In the genomic region with DNA sequence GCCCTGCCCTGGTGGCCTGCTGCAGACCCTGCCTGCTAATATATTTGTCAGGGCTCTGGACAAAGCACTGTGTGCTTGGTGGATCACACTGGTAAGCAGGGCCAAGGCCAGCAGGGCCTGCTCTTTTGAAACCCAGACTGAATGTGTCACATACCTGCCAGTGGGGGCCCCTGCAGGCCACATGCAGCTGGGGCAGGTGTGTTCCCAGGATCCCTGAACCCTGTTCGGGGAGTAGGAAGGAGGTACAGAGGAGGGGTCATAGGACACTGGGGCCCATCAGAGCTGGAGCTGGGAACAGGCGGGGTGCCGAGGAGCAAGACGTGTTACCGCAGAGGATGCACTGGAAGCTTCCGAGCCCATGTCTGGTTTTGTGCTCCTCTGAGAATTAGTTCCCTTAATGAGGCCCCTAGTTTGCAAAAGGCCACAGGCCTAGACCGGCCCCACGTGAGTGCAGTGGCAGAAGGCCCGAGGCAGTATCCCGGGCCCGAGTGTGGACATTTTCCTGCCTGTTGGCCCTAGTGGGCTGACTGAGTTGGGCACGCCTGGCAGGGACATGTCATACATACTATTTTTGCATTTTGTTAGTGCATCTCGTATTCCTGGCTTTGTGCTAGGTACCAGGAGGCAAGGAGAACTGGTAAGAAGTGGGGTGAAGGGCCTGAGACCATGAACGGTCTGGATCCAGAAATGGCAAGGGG, we compare ENCODE assay signal across 23 cellular contexts. TPM values are rescaled to one million over a fixed set of nuclear protein-coding genes. Genes with fewer than 3 reads are reported as not detected.
DNase-seq lines count a peak whose midpoint lies in the region; ATAC-seq and TF ChIP-seq lines count a peak whose summit lies in the region.
"Had no signal": no experiment of that assay in that cellular context is flagged by ENCODE, and none has a peak within 500 bp of the region (broad histone marks: within the 10 kb centered on the region; RNA-seq: fewer than 3 reads in every experiment).

No MANE protein-coding gene starts in this region.

- CTCF ChIA-PET in GM10248 (lab: Yijun Ruan, JAX): interaction anchor here (0.8 to 1.1 kb wide), 2 partner anchors 9 to 36 kb away, joined by 3 read pairs; no protein-coding TSS in a partner anchor

- H3K4me1 ChIP-seq in foreskin keratinocyte: peaks cover 1% of the 10 kb centered on the region
- H3K4me1 ChIP-seq: ascending aorta, tibial artery had no signal

- H3K4me3 ChIP-seq in NB4 (ENCODE audit: low read depth, low read length): no peak overlapping the region
- H3K4me3 ChIP-seq: ascending aorta, dorsolateral prefrontal cortex, heart left ventricle, tibial artery had no signal

- intact Hi-C loops in posterior cingulate gyrus (cut with DNase I): no loop called here

- H3K27ac ChIP-seq in foreskin keratinocyte: no peak overlapping the region
- H3K27ac ChIP-seq: ascending aorta, tibial artery had no signal

- peak; percentile 11 for TF ChIP-seq CTCF in GM13977 (IDR thresholded peaks at IDR 0.05; ENCODE audit: extremely low read depth, insufficient read depth, missing control alignments)
- TF ChIP-seq CTCF in NB4 (IDR thresholded peaks at IDR 0.05; ENCODE audit: low read depth, low read length): no peak
- TF ChIP-seq CTCF in foreskin keratinocyte (conservative IDR thresholded peaks at IDR 0.05): peak; percentile 39
- TF ChIP-seq CTCF in GM10248 (IDR thresholded peaks at IDR 0.05; ENCODE audit: control extremely low read depth, extremely low read depth, low read depth, missing control alignments): no peak

- in situ Hi-C loops in GM13977 (cut with MboI; ENCODE audit: low pct_unique_long_range_greater_than_20kb, low sequenced_read_pairs, unreplicated experiment) (no loop called here), ACHN (cut with HindIII; ENCODE audit: low pct_ligation_motif_present, low pct_unique_long_range_greater_than_20kb, low sequenced_read_pairs) (no loop called here)

- no peak for TF ChIP-seq POLR2A in NB4 (IDR thresholded peaks at IDR 0.05; ENCODE audit: extremely low read depth, insufficient read length)

- ATAC-seq in foreskin keratinocyte (no peak), GM21390 (IDR thresholded peaks at IDR 0.05; ENCODE audit: unreplicated experiment) (no peak)
- ATAC-seq: activated naive CD4-positive, alpha-beta T cell treated with anti-CD3 and anti-CD28 coated beads, Interleukin-2, amount 50 U/mL, for 72 hours; heart left ventricle; naive thymus-derived CD4-positive, alpha-beta T cell had no signal

- H3K27me3 ChIP-seq in foreskin keratinocyte: peaks cover 4% of the 10 kb centered on the region
- H3K27me3 ChIP-seq: ascending aorta, dorsolateral prefrontal cortex had no signal

- DNase-seq in GM13977 (ENCODE audit: low spot score): no peak
- DNase-seq in NB4 (ENCODE audit: low read depth): peak; percentile 19
- no peak for DNase-seq in foreskin keratinocyte
- peak in 6 of 10 donors; percentile 2 to 79 (median 32) for DNase-seq in posterior cingulate gyrus
- no peak for DNase-seq in ACHN
- no peak for DNase-seq in GM10248 (ENCODE audit: extremely low spot score)
- DNase-seq: activated B cell treated with CpG ODN at 0.5 μM for 24 hours; activated CD4-positive, alpha-beta T cell treated with anti-CD3 and anti-CD28 coated beads, Interleukin-2, amount 50 U/mL, for 4 hours; CD4-positive, alpha-beta T cell; central memory CD4-positive, alpha-beta T cell; DMS 273 treated with DMSO at 0.1 percent for 48 hours; GOT3; naive thymus-derived CD4-positive, alpha-beta T cell; NCI-H1105; NCI-H2029 treated with DMSO at 0.1 percent for 48 hours; NCI-H774; T1000; tibial artery had no signal

- POLR2A ChIA-PET in GM10248 (lab: Yijun Ruan, JAX): no interaction called here

RNA-seq across cellular contexts. Expression of gene ACR, which starts 11.2 kb away (rescaled TPM):
- not detected in 2 replicates for total RNA-seq in foreskin keratinocyte
- not detected in 2 replicates for polyA plus RNA-seq in foreskin keratinocyte
- total RNA-seq: activated B cell treated with CpG ODN at 0.5 μM for 24 hours; activated naive CD4-positive, alpha-beta T cell treated with anti-CD3 and anti-CD28 coated beads, Interleukin-2, amount 50 U/mL, for 72 hours; ascending aorta; CD4-positive, alpha-beta T cell; naive thymus-derived CD4-positive, alpha-beta T cell had no signal
- polyA plus RNA-seq: naive thymus-derived CD4-positive, alpha-beta T cell had no signal

RNA-seq across cellular contexts. Expression of gene SHANK3, which starts 54.2 kb away (rescaled TPM):
- 3.7 and 4.0 TPM in 2 replicates for total RNA-seq in foreskin keratinocyte
- 2.2 and 2.6 TPM in 2 replicates for polyA plus RNA-seq in foreskin keratinocyte
- total RNA-seq: activated B cell treated with CpG ODN at 0.5 μM for 24 hours; CD4-positive, alpha-beta T cell had no signal
- polyA plus RNA-seq: naive thymus-derived CD4-positive, alpha-beta T cell had no signal

RNA-seq across cellular contexts. Expression of gene RABL2B, which starts 56.6 kb away (rescaled TPM):
- total RNA-seq in foreskin keratinocyte: 19.6 and 20.7 TPM in 2 replicates
- 18.1 and 18.4 TPM in 2 replicates for polyA plus RNA-seq in foreskin keratinocyte

Comparison
In these comparisons a context has a peak if more than half of its experiments do, and no peak if none do; other contexts are left out.
1. DNase-seq: peak in NB4 (single experiment) and posterior cingulate gyrus (6 of 10); none in GM13977 (single experiment), foreskin keratinocyte (0 of 2), ACHN (single experiment) and GM10248 (single experiment).
2. CTCF ChIP-seq: peak in GM13977 (single experiment) and foreskin keratinocyte (single experiment); none in NB4 (single experiment) and GM10248 (single experiment).